In genomic region chr17:81130385-81131288, GRCh38 we compare ENCODE assay signal across 28 cellular contexts. TPM values are rescaled to one million over a fixed set of nuclear protein-coding genes. Genes with fewer than 3 reads are reported as not detected.
DNase-seq lines count a peak whose midpoint lies in the region; ATAC-seq and TF ChIP-seq lines count a peak whose summit lies in the region.
"Had no signal": no experiment of that assay in that cellular context is flagged by ENCODE, and none has a peak within 500 bp of the region (broad histone marks: within the 10 kb centered on the region; RNA-seq: fewer than 3 reads in every experiment).

No MANE protein-coding gene starts in this region.

- H3K4me1 ChIP-seq in Peyer's patch (peaks cover 0 to 14% (median 2%) of the 10 kb centered on the region in 4 donors), muscle layer of duodenum (ENCODE audit: control insufficient read depth in 1 of 2, insufficient read depth in 2 of 2, low read length in 2 of 2) (peaks cover 0 to 5% of the 10 kb centered on the region in 2 donors), vagina (no peaks in the 10 kb centered on the region)
- H3K4me1 ChIP-seq: gastrocnemius medialis, pancreas had no signal

- H3K9me3 ChIP-seq in Peyer's patch (no peaks in the 10 kb centered on the region), muscle layer of duodenum (ENCODE audit: control insufficient read depth in 1 of 2, low read length in 2 of 2) (no peaks in the 10 kb centered on the region), vagina (no peaks in the 10 kb centered on the region)
- H3K9me3 ChIP-seq: gastrocnemius medialis, pancreas, transverse colon had no signal

- H3K36me3 ChIP-seq in Peyer's patch (no peaks in the 10 kb centered on the region), muscle layer of duodenum (ENCODE audit: control insufficient read depth in 1 of 2, insufficient read depth in 2 of 2, low read length in 2 of 2) (no peaks in the 10 kb centered on the region), vagina (no peaks in the 10 kb centered on the region), brain microvascular endothelial cell (replicated peaks) (no peaks in the 10 kb centered on the region)
- H3K36me3 ChIP-seq: gastrocnemius medialis, pancreas, transverse colon had no signal

- H3K27me3 ChIP-seq in Peyer's patch (no peaks in the 10 kb centered on the region), muscle layer of duodenum (ENCODE audit: low read depth, low read length) (no peaks in the 10 kb centered on the region), vagina (no peaks in the 10 kb centered on the region), brain microvascular endothelial cell (replicated peaks) (no peaks in the 10 kb centered on the region)
- H3K27me3 ChIP-seq: pancreas, transverse colon had no signal

- H3K27ac ChIP-seq in Peyer's patch, result peak overlapping the region in 3 of 4 donors; percentile 77 to 98 (median 94)
- peak overlapping the region; percentile 69 for H3K27ac ChIP-seq in muscle layer of duodenum (ENCODE audit: low read length)
- no peak overlapping the region for H3K27ac ChIP-seq in vagina
- H3K27ac ChIP-seq in brain microvascular endothelial cell, result no peak overlapping the region
- H3K27ac ChIP-seq: gastrocnemius medialis, pancreas had no signal

- intact Hi-C loops in vagina (cut with DNase I), result no loop called here

- TF ChIP-seq POLR2A in Peyer's patch (IDR thresholded peaks at IDR 0.05) (peak; percentile 90 to 91), vagina (IDR thresholded peaks at IDR 0.05) (no peak)

- in situ Hi-C loops in brain microvascular endothelial cell (cut with HindIII; ENCODE audit: low pct_ligation_motif_present, low sequenced_read_pairs), result loop anchor here (5.0 kb wide), 1 partner anchor 57 kb away; no protein-coding TSS in a partner anchor

- TF ChIP-seq CTCF in Peyer's patch (IDR thresholded peaks at IDR 0.05), result no peak
- TF ChIP-seq CTCF in vagina (IDR thresholded peaks at IDR 0.05), result no peak
- TF ChIP-seq CTCF in brain microvascular endothelial cell (IDR thresholded peaks at IDR 0.05; ENCODE audit: low read depth, low read length, missing control alignments), result no peak

- H3K4me3 ChIP-seq in Peyer's patch (peak overlapping the region in 3 of 4 donors; percentile 26 to 68 (median 55)), muscle layer of duodenum (ENCODE audit: low read depth in 1 of 2, low read length in 2 of 2) (no peak overlapping the region), vagina (no peak overlapping the region), brain microvascular endothelial cell (ENCODE audit: low read depth, low read length) (no peak overlapping the region)
- H3K4me3 ChIP-seq: gastrocnemius medialis, pancreas, transverse colon had no signal

- peak in 2 of 3 donors; percentile 82 to 85 for DNase-seq in Peyer's patch
- DNase-seq in globus pallidus (ENCODE audit: low spot score), result peak; percentile 90
- peak; percentile 83 for DNase-seq in superior temporal gyrus (ENCODE audit: extremely low spot score)
- no peak for DNase-seq in vagina (ENCODE audit: extremely low spot score in 2 of 2)
- no peak for DNase-seq in brain microvascular endothelial cell
- DNase-seq: activated CD4-positive, alpha-beta T cell treated with anti-CD3 and anti-CD28 coated beads, Interleukin-2, amount 50 U/mL, for 48 hours; activated effector memory CD4-positive, alpha-beta T cell treated with anti-CD3 and anti-CD28 coated beads, Interleukin-2, amount 50 U/mL, for 16 hours; CD8-positive, alpha-beta memory T cell; DND-41; gastrocnemius medialis; left colon; NCI-H1092 treated with DMSO at 0.1 percent for 48 hours; NK-92 treated with Interleukin-12 subunit alpha and Interleukin-12 subunit beta, amount 100 ng/mL, for 24 hours; pancreas; stimulated activated CD4-positive, alpha-beta T cell treated with anti-CD3 and anti-CD28 coated beads, Interleukin-2, amount 100 ng/mL, for 24 hours; stimulated activated naive B cell treated with anti-CD40 and anti-IgM and Interleukin-4, amounts not matched to agents 10 μg/mL and 1 μg/mL and 100 μg/mL, for 72 hours; transverse colon had no signal

- no peak for ATAC-seq in GM21723 (IDR thresholded peaks at IDR 0.05; ENCODE audit: unreplicated experiment)
- no peak for ATAC-seq in GM19467 (IDR thresholded peaks at IDR 0.05; ENCODE audit: unreplicated experiment)
- ATAC-seq: gastrocnemius medialis; HCT116; left colon; pancreas; stimulated activated naive B cell treated with anti-CD40 and anti-IgM and Interleukin-4, amounts not matched to agents 10 μg/mL and 1 μg/mL and 100 μg/mL, for 72 hours had no signal

RNA-seq across cellular contexts. Expression of gene PVALEF, which starts 34.7 kb away (rescaled TPM):
- total RNA-seq in Peyer's patch (not detected), vagina (not detected)
- total RNA-seq: bronchial epithelial cell; CD8-positive, alpha-beta memory T cell; dermis microvascular lymphatic vessel endothelial cell; epithelial cell of proximal tubule; gastrocnemius medialis; HT1080; left colon; mucosa of gallbladder; NCI-H460; T-helper 2 cell treated with Interferon-gamma antibody and Interleukin-4, amounts not matched to agents 100 ng/mL and 5 ng/mL, for 36 hours; transverse colon had no signal

RNA-seq across cellular contexts. Expression of gene AATK, which starts 35.4 kb away (rescaled TPM):
- total RNA-seq in Peyer's patch, result 100 to 1,000 TPM in 3 of 4 donors, 10 to 100 TPM in 1; 23.9 to 190 (median 123) TPM
- total RNA-seq in vagina, result 6.4 TPM

Comparison
In these comparisons a context has a peak if more than half of its experiments do, and no peak if none do; other contexts are left out.
1. DNase-seq: peak in Peyer's patch (2 of 3), globus pallidus (single experiment) and superior temporal gyrus (single experiment); none in vagina (0 of 2) and brain microvascular endothelial cell (single experiment).
2. H3K27ac ChIP-seq: peak in Peyer's patch (3 of 4) and muscle layer of duodenum (single experiment); none in vagina (single experiment) and brain microvascular endothelial cell (single experiment).
3. H3K4me3 ChIP-seq: peak in Peyer's patch (3 of 4); none in muscle layer of duodenum (0 of 2), vagina (0 of 2) and brain microvascular endothelial cell (single experiment).
4. POLR2A ChIP-seq: peak in Peyer's patch (2 of 2); none in vagina (0 of 2).